In genomic region chr6:84639396-84639795, GRCh38 we compare ENCODE assay signal across 17 cellular contexts.
A peak's percentile ranks its signal among the peaks of the same experiment; 100 is the strongest.
DNase-seq lines count a peak whose midpoint lies in the region; ATAC-seq, FAIRE-seq and TF ChIP-seq lines count a peak whose summit lies in the region.
"Had no signal": no experiment of that assay in that cellular context is flagged by ENCODE, and none has a peak within 500 bp of the region (broad histone marks: within the 10 kb centered on the region; RNA-seq: fewer than 3 reads in every experiment).

No MANE protein-coding gene starts in this region.

- no peaks in the 10 kb centered on the region for H3K36me3 ChIP-seq in RWPE2 (ENCODE audit: low read depth)
- H3K36me3 ChIP-seq: SJCRH30 had no signal

- intact Hi-C loops in dorsolateral prefrontal cortex (cut with DNase I) = no loop called here

- TF ChIP-seq POLR2A in H54 (IDR thresholded peaks at IDR 0.05; ENCODE audit: low read depth, low read length) = no peak
- TF ChIP-seq POLR2A in GM12892 (IDR thresholded peaks at IDR 0.05; ENCODE audit: low read depth, low read length) = no peak

- no peaks in the 10 kb centered on the region for H3K27me3 ChIP-seq in RWPE2 (ENCODE audit: insufficient read depth, poor library complexity, severe bottlenecking)
- no peaks in the 10 kb centered on the region for H3K27me3 ChIP-seq in dorsolateral prefrontal cortex
- H3K27me3 ChIP-seq: SJCRH30 had no signal

- H3K4me3 ChIP-seq in RWPE2 (ENCODE audit: severe bottlenecking) (no peak overlapping the region), dorsolateral prefrontal cortex (no peak overlapping the region)
- H3K4me3 ChIP-seq: SJCRH30 had no signal

- H3K9me3 ChIP-seq in RWPE2 (ENCODE audit: severe bottlenecking) = no peaks in the 10 kb centered on the region
- H3K9me3 ChIP-seq: Caco-2, SJCRH30 had no signal

- peak; percentile 60 for ATAC-seq in RWPE2 (ENCODE audit: low read depth)

- H3K27ac ChIP-seq in RWPE2 (ENCODE audit: poor library complexity, severe bottlenecking) (peak overlapping the region; percentile 18), dorsolateral prefrontal cortex (no peak overlapping the region)
- H3K27ac ChIP-seq: SJCRH30 had no signal

- DNase-seq in AG20443 (ENCODE audit: low spot score) (peak; percentile 11), H54 (ENCODE audit: insufficient read length, low spot score) (no peak), RWPE2 (ENCODE audit: low spot score) (no peak), fibroblast of gingiva (ENCODE audit: low read depth) (peak; percentile 36), NCI-H526 treated with DMSO at 0.1 percent for 48 hours (lab: John Stamatoyannopoulos, UW) (no peak), middle frontal gyrus (ENCODE audit: extremely low spot score, low spot score) (no peak), GM12892 (ENCODE audit: insufficient read length) (no peak), dorsolateral prefrontal cortex (no peak)
- DNase-seq: Caco-2; CD4-positive, alpha-beta T cell; DMS153; H9; Kasumi-1; NCI-H1092 treated with DMSO at 0.1 percent for 48 hours; NCI-H2081 treated with DMSO at 0.1 percent for 48 hours; NCI-H82; SJCRH30 had no signal

- FAIRE-seq in H54 (lab: Jason Lieb, UNC) (peak; percentile 57), GM12892 (lab: Jason Lieb, UNC) (no peak)

- peaks cover 24% of the 10 kb centered on the region for H3K4me1 ChIP-seq in RWPE2 (ENCODE audit: insufficient read depth, poor library complexity, severe bottlenecking)
- H3K4me1 ChIP-seq: Caco-2 had no signal

- TF ChIP-seq CTCF in RWPE2 (IDR thresholded peaks at IDR 0.05; ENCODE audit: poor library complexity, severe bottlenecking) = no peak
- TF ChIP-seq CTCF in dorsolateral prefrontal cortex (IDR thresholded peaks at IDR 0.05 in 54 of 56, conservative IDR thresholded peaks at IDR 0.05 in 2 of 56; ENCODE audit: low read depth in 1 of 56, partially characterized antibody in 56 of 56) = no peak

Comparison
In these comparisons a context has a peak if more than half of its experiments do, and no peak if none do; other contexts are left out.
1. DNase-seq: peak in AG20443 (single experiment) and fibroblast of gingiva (single experiment); none in H54 (single experiment), RWPE2 (single experiment), NCI-H526 treated with DMSO at 0.1 percent for 48 hours (single experiment), middle frontal gyrus (single experiment), GM12892 (single experiment) and dorsolateral prefrontal cortex (0 of 10).